In genomic region chr6:16973545-16974386, GRCh38 we compare ENCODE assay signal across 22 cellular contexts.
"Had no signal": no experiment of that assay in that cellular context is flagged by ENCODE, and none has a peak within 500 bp of the region (broad histone marks: within the 10 kb centered on the region; RNA-seq: fewer than 3 reads in every experiment).

No MANE protein-coding gene starts in this region.

- H3K9ac ChIP-seq: neural progenitor cell had no signal

- ATAC-seq: esophagus mucosa, gastroesophageal sphincter, heart left ventricle, left lung had no signal

- H3K4me1 ChIP-seq: gastroesophageal sphincter, heart left ventricle, left lung, neural progenitor cell, prostate gland, testis had no signal

- H3K4me3 Mint-ChIP-seq: activated CD4-positive, alpha-beta T cell treated with anti-CD3 and anti-CD28 coated beads, Interleukin-2, amount 10 ng/mL, durations not matched to agents 7 days and 5 days; activated naive CD8-positive, alpha-beta T cell; activated T-cell treated with anti-CD3 and anti-CD28 coated beads, Interleukin-2, amount 50 U/mL, for 72 hours; dendritic cell treated with granulocyte-macrophage colony-stimulating factor and Interleukin-4, amounts not matched to agents 40 ng/mL and 50 ng/mL, for 4 days; neural progenitor cell; type B pancreatic cell had no signal

- H3K27ac Mint-ChIP-seq: activated CD4-positive, alpha-beta T cell treated with anti-CD3 and anti-CD28 coated beads, Interleukin-2, amount 10 ng/mL, durations not matched to agents 7 days and 5 days; activated naive CD8-positive, alpha-beta T cell; activated T-cell treated with anti-CD3 and anti-CD28 coated beads, Interleukin-2, amount 50 U/mL, for 72 hours; dendritic cell treated with granulocyte-macrophage colony-stimulating factor and Interleukin-4, amounts not matched to agents 40 ng/mL and 50 ng/mL, for 4 days; neural progenitor cell; type B pancreatic cell had no signal

- DNase-seq: activated CD4-positive, alpha-beta T cell treated with anti-CD3 and anti-CD28 coated beads, Interleukin-2, amount 10 ng/mL, durations not matched to agents 7 days and 5 days; activated CD8-positive, alpha-beta memory T cell treated with anti-CD3 and anti-CD28 coated beads, Interleukin-2, amount 50 U/mL, for 4 hours; activated T-cell treated with anti-CD3 and anti-CD28 coated beads, Interleukin-2, amount 50 U/mL, for 72 hours; cerebellar nuclear complex; effector CD8-positive, alpha-beta T cell; heart left ventricle; kidney; left lung; right cardiac atrium; stimulated activated CD4-positive, alpha-beta T cell treated with anti-CD3 and anti-CD28 coated beads, Interleukin-15, amount 100 ng/mL, for 24 hours; stimulated activated CD4-positive, alpha-beta T cell treated with anti-CD3 and anti-CD28 coated beads, Interleukin-2, amount 100 ng/mL, for 48 hours; T-helper 1 cell; T-helper 9 cell; testis had no signal

- H3K9me3 ChIP-seq: gastroesophageal sphincter, heart left ventricle, left lung, prostate gland, testis had no signal

- H3K36me3 ChIP-seq: gastroesophageal sphincter, heart left ventricle, left lung, neural progenitor cell, prostate gland had no signal

- H2AFZ ChIP-seq: neural progenitor cell had no signal

- H3K27ac ChIP-seq: gastroesophageal sphincter, heart left ventricle, left lung, neural progenitor cell, prostate gland, skin epidermis, testis had no signal

- H3K27me3 ChIP-seq: gastroesophageal sphincter, left lung, neural progenitor cell, testis had no signal

- H3K36me3 Mint-ChIP-seq: activated naive CD8-positive, alpha-beta T cell; neural progenitor cell; type B pancreatic cell had no signal

- H3K9me3 Mint-ChIP-seq: activated CD4-positive, alpha-beta T cell treated with anti-CD3 and anti-CD28 coated beads, Interleukin-2, amount 10 ng/mL, durations not matched to agents 7 days and 5 days; activated T-cell treated with anti-CD3 and anti-CD28 coated beads, Interleukin-2, amount 50 U/mL, for 72 hours; dendritic cell treated with granulocyte-macrophage colony-stimulating factor and Interleukin-4, amounts not matched to agents 40 ng/mL and 50 ng/mL, for 4 days; neural progenitor cell had no signal

- H3K4me3 ChIP-seq: gastroesophageal sphincter, heart left ventricle, left lung, neural progenitor cell, prostate gland, skin epidermis, testis had no signal

- H3K4me2 ChIP-seq: neural progenitor cell had no signal
